8 cellular contexts compared by ENCODE assay signal in the genomic region with DNA sequence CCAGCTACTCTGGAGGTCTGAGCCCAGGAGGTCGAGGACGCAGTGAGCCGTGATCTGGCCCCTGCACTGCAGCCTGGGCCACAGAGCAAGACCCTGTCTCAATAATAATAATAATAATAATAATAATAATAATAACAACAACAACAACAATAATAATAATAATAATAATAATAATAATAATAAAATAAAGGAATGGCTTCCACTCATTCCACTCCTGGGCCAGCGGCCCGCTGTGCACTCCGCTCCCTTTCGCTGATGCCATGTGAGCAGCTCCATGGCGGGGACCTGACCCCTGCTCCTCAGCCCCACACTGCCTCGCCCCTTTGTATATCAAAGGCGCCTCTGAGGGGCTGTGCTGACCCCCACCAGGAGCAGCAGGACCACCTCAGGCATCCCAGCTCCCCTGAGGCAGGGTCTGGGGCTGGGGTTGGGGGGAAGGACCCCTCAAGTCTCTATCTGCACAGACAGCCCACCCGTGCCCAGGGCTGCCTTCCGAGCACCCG. TPM values are rescaled to one million over a fixed set of nuclear protein-coding genes. Genes with fewer than 3 reads are reported as not detected.
DNase-seq lines count a peak whose midpoint lies in the region; ATAC-seq and TF ChIP-seq lines count a peak whose summit lies in the region.

No MANE protein-coding gene starts in this region.

- peaks cover 10 to 26% of the 10 kb centered on the region in 2 donors for H3K4me1 ChIP-seq in lung (ENCODE audit: control insufficient read depth in 2 of 2, insufficient read depth in 2 of 2, low read length in 2 of 2)
- peaks cover 17 to 34% of the 10 kb centered on the region in 2 donors for H3K4me1 ChIP-seq in thoracic aorta (ENCODE audit: control insufficient read depth in 1 of 2, low read depth in 2 of 2)

- H3K27me3 Mint-ChIP-seq in activated T-cell treated with anti-CD3 and anti-CD28 coated beads, Interleukin-2, amount 50 U/mL, for 4 hours (ENCODE audit: low read depth) = no peaks in the 10 kb centered on the region
- no peaks in the 10 kb centered on the region for H3K27me3 Mint-ChIP-seq in osteocyte (ENCODE audit: unreplicated experiment)

- H3K36me3 Mint-ChIP-seq in activated T-cell treated with anti-CD3 and anti-CD28 coated beads, Interleukin-2, amount 50 U/mL, for 4 hours (ENCODE audit: insufficient read depth) = no peaks in the 10 kb centered on the region
- peaks cover 0 to 16% of the 10 kb centered on the region in 2 donors for H3K36me3 Mint-ChIP-seq in activated naive CD4-positive, alpha-beta T cell treated with anti-CD3 and anti-CD28 coated beads, Interleukin-2, amount 50 U/mL, for 72 hours
- no peaks in the 10 kb centered on the region for H3K36me3 Mint-ChIP-seq in osteocyte (ENCODE audit: unreplicated experiment)

- TF ChIP-seq CTCF in lung (IDR thresholded peaks at IDR 0.05; ENCODE audit: control extremely low read depth, extremely low read depth) = no peak
- no peak for TF ChIP-seq CTCF in thoracic aorta (IDR thresholded peaks at IDR 0.05)
- no peak for TF ChIP-seq CTCF in osteocyte (IDR thresholded peaks at IDR 0.05)

- peak overlapping the region; percentile 30 to 85 for H3K27ac Mint-ChIP-seq in activated naive CD4-positive, alpha-beta T cell treated with anti-CD3 and anti-CD28 coated beads, Interleukin-2, amount 50 U/mL, for 72 hours
- H3K27ac Mint-ChIP-seq in osteocyte (ENCODE audit: unreplicated experiment) = no peak overlapping the region

- H3K4me1 Mint-ChIP-seq in activated T-cell treated with anti-CD3 and anti-CD28 coated beads, Interleukin-2, amount 50 U/mL, for 4 hours (ENCODE audit: low read depth) = peaks cover 70% of the 10 kb centered on the region
- peaks cover 34% of the 10 kb centered on the region for H3K4me1 Mint-ChIP-seq in osteocyte (ENCODE audit: unreplicated experiment)

- H3K27ac ChIP-seq in lung (ENCODE audit: low read depth in 1 of 2, low read length in 1 of 2) (peak overlapping the region; percentile 24 to 54), thoracic aorta (no peak overlapping the region)

- ATAC-seq in activated T-cell treated with anti-CD3 and anti-CD28 coated beads, Interleukin-2, amount 50 U/mL, for 4 hours = no peak
- no peak for ATAC-seq in activated naive CD4-positive, alpha-beta T cell treated with anti-CD3 and anti-CD28 coated beads, Interleukin-2, amount 50 U/mL, for 72 hours
- ATAC-seq in lung (ENCODE audit: insufficient read depth, low FRiP score) (no peak), thoracic aorta (ENCODE audit: insufficient number of reproducible peaks, low FRiP score, low read depth) (no peak)

- no peak for DNase-seq in activated T-cell treated with anti-CD3 and anti-CD28 coated beads, Interleukin-2, amount 50 U/mL, for 4 hours
- no peak for DNase-seq in activated T-cell treated with anti-CD3 and anti-CD28 coated beads, Interleukin-2, amount 50 U/mL, for 1 hour
- DNase-seq in activated naive CD4-positive, alpha-beta T cell treated with anti-CD3 and anti-CD28 coated beads, Interleukin-2, amount 50 U/mL, for 72 hours (ENCODE audit: low spot score in 2 of 2) = no peak
- DNase-seq in lung (ENCODE audit: low spot score) = no peak
- DNase-seq in thoracic aorta (ENCODE audit: low spot score) = no peak
- DNase-seq in NCI-H526 (lab: John Stamatoyannopoulos, UW) = no peak
- DNase-seq in osteocyte (ENCODE audit: extremely low spot score, unreplicated experiment) = no peak
- DNase-seq in NCI-H69 (lab: John Stamatoyannopoulos, UW) = no peak

- no peaks in the 10 kb centered on the region for H3K9me3 ChIP-seq in lung (ENCODE audit: control insufficient read depth in 2 of 2, insufficient read depth in 1 of 2, low read length in 1 of 2)
- no peaks in the 10 kb centered on the region for H3K9me3 ChIP-seq in thoracic aorta

- H3K4me3 ChIP-seq in lung (no peak overlapping the region), thoracic aorta (peak overlapping the region; percentile 65)

- WGBS in lung, 2 donors = 89 to 92% methylated on average over 13 of the region's 13 CpGs

- no peaks in the 10 kb centered on the region for H3K36me3 ChIP-seq in lung (ENCODE audit: control insufficient read depth in 2 of 2, insufficient read depth in 2 of 2, low read length in 2 of 2)
- H3K36me3 ChIP-seq in thoracic aorta = no peaks in the 10 kb centered on the region

- H3K4me3 Mint-ChIP-seq in activated T-cell treated with anti-CD3 and anti-CD28 coated beads, Interleukin-2, amount 50 U/mL, for 4 hours = peak overlapping the region; percentile 71
- H3K4me3 Mint-ChIP-seq in osteocyte (ENCODE audit: unreplicated experiment) = no peak overlapping the region

- H3K27me3 ChIP-seq in lung (ENCODE audit: control insufficient read depth, insufficient read depth) = no peaks in the 10 kb centered on the region
- no peaks in the 10 kb centered on the region for H3K27me3 ChIP-seq in thoracic aorta (replicated peaks; ENCODE audit: insufficient read depth)

- no peaks in the 10 kb centered on the region for H3K9me3 Mint-ChIP-seq in activated T-cell treated with anti-CD3 and anti-CD28 coated beads, Interleukin-2, amount 50 U/mL, for 4 hours
- H3K9me3 Mint-ChIP-seq in activated naive CD4-positive, alpha-beta T cell treated with anti-CD3 and anti-CD28 coated beads, Interleukin-2, amount 50 U/mL, for 72 hours = no peaks in the 10 kb centered on the region
- H3K9me3 Mint-ChIP-seq in osteocyte (ENCODE audit: unreplicated experiment) = no peaks in the 10 kb centered on the region

RNA-seq across cellular contexts. Expression of gene GBGT1, which starts 20.0 kb away (rescaled TPM):
- total RNA-seq in activated T-cell treated with anti-CD3 and anti-CD28 coated beads, Interleukin-2, amount 50 U/mL, for 4 hours = 1 to 10 TPM; 3.0 to 3.3 (median 3.2) TPM
- total RNA-seq in activated naive CD4-positive, alpha-beta T cell treated with anti-CD3 and anti-CD28 coated beads, Interleukin-2, amount 50 U/mL, for 72 hours = 1 to 10 TPM; 3.1 to 7.3 TPM
- 10 to 100 TPM in 1 of 2 donors, 1 to 10 TPM in 1; 6.1 to 42.9 TPM for total RNA-seq in lung
- polyA plus RNA-seq in lung = 10 to 100 TPM; 14.8 to 31.6 TPM
- total RNA-seq in thoracic aorta = 10 to 100 TPM; 45.5 to 46.8 TPM
- 3.1 and 4.1 TPM in 2 replicates for total RNA-seq in osteocyte

RNA-seq across cellular contexts. Expression of gene RALGDS, which starts 22.6 kb away (rescaled TPM):
- 10 to 100 TPM; 43.2 to 46.7 (median 45.2) TPM for total RNA-seq in activated T-cell treated with anti-CD3 and anti-CD28 coated beads, Interleukin-2, amount 50 U/mL, for 4 hours
- total RNA-seq in activated naive CD4-positive, alpha-beta T cell treated with anti-CD3 and anti-CD28 coated beads, Interleukin-2, amount 50 U/mL, for 72 hours = 10 to 100 TPM; 45.3 to 77.0 TPM
- 10 to 100 TPM; 60.7 to 61.1 TPM for total RNA-seq in lung
- 100 to 1,000 TPM in 1 of 2 donors, 10 to 100 TPM in 1; 49.5 to 145 TPM for polyA plus RNA-seq in lung
- total RNA-seq in thoracic aorta = 10 to 100 TPM; 30.3 to 98.8 TPM
- 35.1 and 38.4 TPM in 2 replicates for total RNA-seq in osteocyte

Comparison
In these comparisons a context has a peak if more than half of its experiments do, and no peak if none do; other contexts are left out.
1. H3K27ac ChIP-seq: peak in lung (2 of 2); none in thoracic aorta (0 of 2).